Comparison of ENCODE assay signal across 9 cellular contexts in the genomic region with DNA sequence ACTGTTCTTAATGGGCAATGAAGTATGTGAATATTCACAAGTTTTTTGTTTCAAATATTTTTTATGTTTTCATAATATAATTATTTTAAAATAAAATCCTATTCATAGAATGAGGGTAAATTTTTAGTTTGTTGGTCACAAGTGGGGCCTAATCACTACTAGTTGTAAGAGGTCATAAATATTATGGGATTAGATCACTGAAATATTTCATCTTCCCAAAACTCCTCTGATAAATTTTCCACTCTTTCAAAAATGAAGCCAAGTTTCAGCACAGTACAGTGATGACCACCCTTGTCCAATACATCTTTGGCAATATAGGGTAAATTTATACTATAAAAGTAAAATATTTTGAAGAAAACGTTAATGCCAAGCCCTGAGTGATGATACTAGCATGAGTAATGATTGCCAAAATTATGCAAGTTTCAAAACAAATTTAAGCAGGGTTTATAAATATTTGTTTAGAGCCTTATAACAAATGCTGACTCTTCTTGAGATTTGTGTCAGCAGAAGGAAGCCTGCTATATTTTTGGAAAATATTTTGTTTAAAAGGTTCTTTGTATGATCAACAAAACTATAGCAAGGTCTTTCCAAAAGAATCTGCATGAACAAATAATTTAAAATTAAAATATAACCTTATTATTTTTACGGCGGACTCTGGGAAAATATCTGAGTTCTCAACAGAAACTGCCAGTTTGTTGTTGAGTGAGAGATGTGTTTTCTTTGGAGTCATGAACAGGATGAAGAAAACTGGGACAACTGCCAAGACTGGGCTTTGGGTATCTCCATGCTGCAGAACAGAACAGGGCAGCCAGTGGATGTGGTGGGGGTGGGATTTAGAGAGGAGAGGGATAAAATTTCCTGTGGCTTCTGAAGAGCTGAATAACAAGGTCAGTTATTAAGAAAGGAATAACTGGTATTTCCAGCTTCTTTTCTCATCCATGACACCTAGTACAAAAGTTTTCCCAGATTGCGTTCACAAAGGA. TPM values are rescaled to one million over a fixed set of nuclear protein-coding genes. Genes with fewer than 3 reads are reported as not detected.
DNase-seq lines count a peak whose midpoint lies in the region; ATAC-seq, FAIRE-seq and TF ChIP-seq lines count a peak whose summit lies in the region.
"Had no signal": no experiment of that assay in that cellular context is flagged by ENCODE, and none has a peak within 500 bp of the region (broad histone marks: within the 10 kb centered on the region; RNA-seq: fewer than 3 reads in every experiment).

No MANE protein-coding gene starts in this region.

- no peaks in the 10 kb centered on the region for H3K27me3 ChIP-seq in foreskin keratinocyte
- no peaks in the 10 kb centered on the region for H3K27me3 ChIP-seq in transverse colon

- no peak for TF ChIP-seq EP300 in transverse colon (IDR thresholded peaks at IDR 0.05; ENCODE audit: low read depth)

- in situ Hi-C loops in transverse colon (cut with MboI; ENCODE audit: low pct_ligation_motif_present in 1 of 4, low pct_unique_long_range_greater_than_20kb in 1 of 4, low sequenced_read_pairs in 3 of 4): loop anchor here in 3 of 4 donors (5.0 to 10.0 kb wide), 2 partner anchors 79 to 87 kb away; a partner anchor contains a TSS

- intact Hi-C loops in transverse colon (cut with DNase I; ENCODE audit: low total_unique reads): no loop called here

- H3K4me3 ChIP-seq in skeletal muscle cell (ENCODE audit: low read depth, low read length) (no peak overlapping the region), transverse colon (no peak overlapping the region)

- H3K9me3 ChIP-seq in transverse colon: no peaks in the 10 kb centered on the region

- no peak overlapping the region for H3K4me3 Mint-ChIP-seq in activated naive CD8-positive, alpha-beta T cell treated with anti-CD3 and anti-CD28 coated beads, Interleukin-2, amount 50 U/mL, for 24 hours
- H3K4me3 Mint-ChIP-seq in stimulated activated naive CD8-positive, alpha-beta T cell treated with anti-CD3 and anti-CD28 coated beads, Interleukin-15, amount 100 ng/mL, for 72 hours: no peak overlapping the region
- H3K4me3 Mint-ChIP-seq: activated CD8-positive, alpha-beta memory T cell treated with anti-CD3 and anti-CD28 coated beads, Interleukin-2, amount 10 ng/mL, durations not matched to agents 7 days and 5 days had no signal

- no peaks in the 10 kb centered on the region for H3K36me3 Mint-ChIP-seq in activated naive CD8-positive, alpha-beta T cell treated with anti-CD3 and anti-CD28 coated beads, Interleukin-2, amount 50 U/mL, for 24 hours (ENCODE audit: low read depth)
- H3K36me3 Mint-ChIP-seq: activated CD8-positive, alpha-beta memory T cell treated with anti-CD3 and anti-CD28 coated beads, Interleukin-2, amount 10 ng/mL, durations not matched to agents 7 days and 5 days had no signal

- H3K27ac ChIP-seq in foreskin keratinocyte (peak overlapping the region; percentile 10), transverse colon (peak overlapping the region in 1 of 4 donors; percentile 19)

- no peak overlapping the region for H3K27ac Mint-ChIP-seq in activated naive CD8-positive, alpha-beta T cell treated with anti-CD3 and anti-CD28 coated beads, Interleukin-2, amount 50 U/mL, for 24 hours
- H3K27ac Mint-ChIP-seq in stimulated activated naive CD8-positive, alpha-beta T cell treated with anti-CD3 and anti-CD28 coated beads, Interleukin-15, amount 100 ng/mL, for 72 hours: no peak overlapping the region
- H3K27ac Mint-ChIP-seq: activated CD8-positive, alpha-beta memory T cell treated with anti-CD3 and anti-CD28 coated beads, Interleukin-2, amount 10 ng/mL, durations not matched to agents 7 days and 5 days had no signal

- FAIRE-seq in RCC 7860 (lab: Jason Lieb, UNC): no peak

- peaks cover 2% of the 10 kb centered on the region for H3K27me3 Mint-ChIP-seq in activated naive CD8-positive, alpha-beta T cell treated with anti-CD3 and anti-CD28 coated beads, Interleukin-2, amount 50 U/mL, for 24 hours
- H3K27me3 Mint-ChIP-seq in stimulated activated naive CD8-positive, alpha-beta T cell treated with anti-CD3 and anti-CD28 coated beads, Interleukin-15, amount 100 ng/mL, for 72 hours: peaks cover 14% of the 10 kb centered on the region

- no peak for TF ChIP-seq POLR2A in transverse colon (IDR thresholded peaks at IDR 0.05)

- H3K36me3 ChIP-seq in transverse colon: no peaks in the 10 kb centered on the region

- peak; percentile 53 for DNase-seq in HT-29 (ENCODE audit: low spot score)
- DNase-seq in RCC 7860 (ENCODE audit: low spot score): peak; percentile 25
- no peak for DNase-seq in foreskin keratinocyte
- DNase-seq in skeletal muscle cell (ENCODE audit: low read depth): peak; percentile 80
- no peak for DNase-seq in activated gamma-delta T cell (lab: John Stamatoyannopoulos, UW)
- no peak for DNase-seq in transverse colon
- no peak for DNase-seq in activated naive CD8-positive, alpha-beta T cell treated with anti-CD3 and anti-CD28 coated beads, Interleukin-2, amount 50 U/mL, for 24 hours
- no peak for DNase-seq in stimulated activated naive CD8-positive, alpha-beta T cell treated with anti-CD3 and anti-CD28 coated beads, Interleukin-15, amount 100 ng/mL, for 72 hours
- DNase-seq: activated CD8-positive, alpha-beta memory T cell treated with anti-CD3 and anti-CD28 coated beads, Interleukin-2, amount 10 ng/mL, durations not matched to agents 7 days and 5 days had no signal

- H3K4me1 Mint-ChIP-seq in activated naive CD8-positive, alpha-beta T cell treated with anti-CD3 and anti-CD28 coated beads, Interleukin-2, amount 50 U/mL, for 24 hours: no peaks in the 10 kb centered on the region
- no peaks in the 10 kb centered on the region for H3K4me1 Mint-ChIP-seq in stimulated activated naive CD8-positive, alpha-beta T cell treated with anti-CD3 and anti-CD28 coated beads, Interleukin-15, amount 100 ng/mL, for 72 hours
- H3K4me1 Mint-ChIP-seq: activated CD8-positive, alpha-beta memory T cell treated with anti-CD3 and anti-CD28 coated beads, Interleukin-2, amount 10 ng/mL, durations not matched to agents 7 days and 5 days had no signal

- TF ChIP-seq CTCF in foreskin keratinocyte (conservative IDR thresholded peaks at IDR 0.05): no peak
- TF ChIP-seq CTCF in transverse colon (IDR thresholded peaks at IDR 0.05): no peak

- ATAC-seq in foreskin keratinocyte: no peak
- ATAC-seq in activated naive CD8-positive, alpha-beta T cell treated with anti-CD3 and anti-CD28 coated beads, Interleukin-2, amount 50 U/mL, for 24 hours: no peak
- ATAC-seq in stimulated activated naive CD8-positive, alpha-beta T cell treated with anti-CD3 and anti-CD28 coated beads, Interleukin-15, amount 100 ng/mL, for 72 hours: no peak
- ATAC-seq: activated CD8-positive, alpha-beta memory T cell treated with anti-CD3 and anti-CD28 coated beads, Interleukin-2, amount 10 ng/mL, durations not matched to agents 7 days and 5 days had no signal

- 76 to 77% methylated on average over 3 to 4 of the region's 4 CpGs for WGBS in transverse colon (ENCODE audit: low coverage in 1 of 2), 2 donors

- H3K4me1 ChIP-seq in foreskin keratinocyte (peaks cover 22% of the 10 kb centered on the region), transverse colon (peaks cover 0 to 5% (median under 1%) of the 10 kb centered on the region in 4 donors)

- H3K9me3 Mint-ChIP-seq in activated naive CD8-positive, alpha-beta T cell treated with anti-CD3 and anti-CD28 coated beads, Interleukin-2, amount 50 U/mL, for 24 hours: no peaks in the 10 kb centered on the region
- no peaks in the 10 kb centered on the region for H3K9me3 Mint-ChIP-seq in stimulated activated naive CD8-positive, alpha-beta T cell treated with anti-CD3 and anti-CD28 coated beads, Interleukin-15, amount 100 ng/mL, for 72 hours

RNA-seq across cellular contexts. Expression of a gene that starts 17.9 kb away (rescaled TPM):
- total RNA-seq in HT-29 (2014; rRNA removed; shearing (Covaris generic)): 348 and 369 TPM in 2 replicates
- total RNA-seq in foreskin keratinocyte: 79.5 and 87.6 TPM in 2 replicates
- polyA plus RNA-seq in foreskin keratinocyte: 69.3 and 72.8 TPM in 2 replicates
- total RNA-seq in transverse colon: 100 to 1,000 TPM in 1 of 4 donors, 10 to 100 TPM in 3; 21.3 to 109 (median 32.3) TPM
- total RNA-seq: activated CD8-positive, alpha-beta memory T cell treated with anti-CD3 and anti-CD28 coated beads, Interleukin-2, amount 10 ng/mL, durations not matched to agents 7 days and 5 days had no signal

Comparison
In these comparisons a context has a peak if more than half of its experiments do, and no peak if none do; other contexts are left out.
1. DNase-seq: peak in HT-29 (single experiment), RCC 7860 (single experiment) and skeletal muscle cell (single experiment); none in foreskin keratinocyte (0 of 2), activated gamma-delta T cell (single experiment), transverse colon (single experiment), activated naive CD8-positive, alpha-beta T cell treated with anti-CD3 and anti-CD28 coated beads, Interleukin-2, amount 50 U/mL, for 24 hours (single experiment) and stimulated activated naive CD8-positive, alpha-beta T cell treated with anti-CD3 and anti-CD28 coated beads, Interleukin-15, amount 100 ng/mL, for 72 hours (0 of 2).